ENCODE assay signal across 1 cellular context in the genomic region with DNA sequence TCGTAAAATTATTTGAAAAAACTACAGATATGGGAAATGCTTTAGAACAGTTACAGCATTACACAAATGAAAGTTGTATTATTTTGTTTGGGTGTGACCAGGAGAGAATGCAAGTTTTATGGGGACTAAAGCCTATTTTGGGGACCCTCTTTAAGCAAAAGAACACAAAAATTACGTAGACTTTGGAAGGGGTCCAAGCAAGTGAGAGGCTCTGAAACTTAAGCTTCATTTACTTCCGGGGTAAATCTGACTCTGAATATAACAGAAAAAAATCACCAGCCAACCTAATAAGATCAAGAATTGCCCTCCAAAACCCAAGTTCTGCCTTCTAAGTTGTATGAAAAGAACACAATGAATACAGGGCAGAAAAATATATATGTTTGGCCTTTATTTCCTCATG.
TF ChIP-seq lines count a peak whose summit lies in the region.

No MANE protein-coding gene starts in this region.

TF ChIP-seq in K562, 482 proteins besides CTCF, POLR2A, EP300 and RAD21 (continued from another document):
- TF ChIP-seq ASH1L (IDR thresholded peaks at IDR 0.05; ENCODE audit: borderline replicate concordance, low read depth, partially characterized antibody) (no peak), ZBED1 (IDR thresholded peaks at IDR 0.05) (no peak), PCBP2 (IDR thresholded peaks at IDR 0.05; ENCODE audit: low read depth, low read length, poor library complexity, severe bottlenecking) (no peak), GABPA (tag; conservative IDR thresholded peaks at IDR 0.05; ENCODE audit: low read depth) (peak; percentile 50), ZNF655 (CRISPR knock-in tag; IDR thresholded peaks at IDR 0.05) (no peak), KLF13 (tag; IDR thresholded peaks at IDR 0.05; ENCODE audit: borderline replicate concordance, low read depth) (no peak), ZZZ3 (IDR thresholded peaks at IDR 0.05) (no peak), NCOA1 (IDR thresholded peaks at IDR 0.05; ENCODE audit: low read depth) (no peak), KLF10 (CRISPR knock-in tag; IDR thresholded peaks at IDR 0.05) (no peak), HMG20B (CRISPR knock-in tag; IDR thresholded peaks at IDR 0.05) (no peak), NCOA2 (IDR thresholded peaks at IDR 0.05; ENCODE audit: partially characterized antibody in 2 of 2) (no peak)
TF ChIP-seq in K562: peak in this region for 2.
